In genomic region chr3:7709383-7710082, GRCh38 we compare ENCODE assay signal across 17 cellular contexts.
DNase-seq lines count a peak whose midpoint lies in the region; ATAC-seq and TF ChIP-seq lines count a peak whose summit lies in the region.
"Had no signal": no experiment of that assay in that cellular context is flagged by ENCODE, and none has a peak within 500 bp of the region (broad histone marks: within the 10 kb centered on the region; RNA-seq: fewer than 3 reads in every experiment).

No MANE protein-coding gene starts in this region.

- no peaks in the 10 kb centered on the region for H3K27me3 ChIP-seq in HCT116 (ENCODE audit: insufficient read depth, low read length)
- H3K27me3 ChIP-seq: BLaER1, Peyer's patch, SJSA1 had no signal

- no peak overlapping the region for H3K27ac ChIP-seq in HCT116 (ENCODE audit: low read depth, low read length)
- H3K27ac ChIP-seq: BLaER1, Peyer's patch, SJSA1 had no signal

- H3K4me3 ChIP-seq in HCT116 (replicated peaks in 1 of 2; ENCODE audit: low read depth in 1 of 2, low read length in 2 of 2) (no peak overlapping the region), cardiac fibroblast (replicated peaks in 1 of 2; ENCODE audit: low read depth in 2 of 2, low read length in 2 of 2) (no peak overlapping the region)
- H3K4me3 ChIP-seq: BLaER1, Peyer's patch, SJSA1 had no signal

- no TSS peak for BruUV-seq in HCT116 (replicated peaks; lab: Mats Ljungman, UMichigan)

- H3K9me3 Mint-ChIP-seq in stimulated activated effector memory CD8-positive, alpha-beta T cell treated with anti-CD3 and anti-CD28 coated beads, Interleukin-12 subunit alpha, Interleukin-12 subunit beta, amount 100 ng/mL, for 72 hours, result no peaks in the 10 kb centered on the region
- H3K9me3 Mint-ChIP-seq: CD8-positive, alpha-beta T cell had no signal

- no peak overlapping the region for H3K9ac ChIP-seq in HCT116 (ENCODE audit: low read length)
- H3K9ac ChIP-seq: BLaER1 had no signal

- H3K27ac Mint-ChIP-seq in stimulated activated effector memory CD8-positive, alpha-beta T cell treated with anti-CD3 and anti-CD28 coated beads, Interleukin-12 subunit alpha, Interleukin-12 subunit beta, amount 100 ng/mL, for 72 hours, result no peak overlapping the region
- H3K27ac Mint-ChIP-seq: CD8-positive, alpha-beta T cell had no signal

- TF ChIP-seq POLR2A in HCT116 (IDR thresholded peaks at IDR 0.05; ENCODE audit: borderline replicate concordance, extremely low read depth, insufficient read depth, insufficient read length), result no peak

- intact Hi-C loops in HCT116 (cut with micrococcal nuclease), result no loop called here

- H3K79me2 ChIP-seq in HCT116 (ENCODE audit: insufficient read depth, low read length), result no peaks in the 10 kb centered on the region

- TF ChIP-seq RAD21 in HCT116 (IDR thresholded peaks at IDR 0.05; ENCODE audit: low read depth), result no peak

- H3K4me3 Mint-ChIP-seq in stimulated activated effector memory CD8-positive, alpha-beta T cell treated with anti-CD3 and anti-CD28 coated beads, Interleukin-12 subunit alpha, Interleukin-12 subunit beta, amount 100 ng/mL, for 72 hours, result no peak overlapping the region
- H3K4me3 Mint-ChIP-seq: CD8-positive, alpha-beta T cell had no signal

- H3K9me2 ChIP-seq in HCT116 (ENCODE audit: insufficient read depth), result no peaks in the 10 kb centered on the region

- no peaks in the 10 kb centered on the region for H3K36me3 ChIP-seq in HCT116 (ENCODE audit: control insufficient read depth in 1 of 2, insufficient read depth in 2 of 2, low read length in 2 of 2)
- H3K36me3 ChIP-seq: BLaER1, Peyer's patch, SJSA1 had no signal

- POLR2A ChIA-PET in HCT116 (lab: Charles Lee), result no interaction called here

- no peak overlapping the region for H2AFZ ChIP-seq in HCT116 (ENCODE audit: low read depth, low read length, poor library complexity, severe bottlenecking)

- no peaks in the 10 kb centered on the region for H3K36me3 Mint-ChIP-seq in stimulated activated effector memory CD8-positive, alpha-beta T cell treated with anti-CD3 and anti-CD28 coated beads, Interleukin-12 subunit alpha, Interleukin-12 subunit beta, amount 100 ng/mL, for 72 hours
- H3K36me3 Mint-ChIP-seq: CD8-positive, alpha-beta T cell had no signal

- CTCF ChIA-PET in HCT116 (lab: Charles Lee), result no interaction called here

- TF ChIP-seq CTCF in HCT116 (IDR thresholded peaks at IDR 0.05 in 2 of 3, conservative IDR thresholded peaks at IDR 0.05 in 1 of 3; ENCODE audit: borderline replicate concordance in 1 of 3, insufficient read depth in 1 of 3, low read depth in 2 of 3, low read length in 2 of 3) (no peak), cardiac fibroblast (IDR thresholded peaks at IDR 0.05; ENCODE audit: low read depth, low read length) (no peak)

- H3K4me2 ChIP-seq in HCT116 (ENCODE audit: low read length), result peak overlapping the region; percentile 51
- H3K4me2 ChIP-seq: BLaER1 had no signal

- H3K4me1 ChIP-seq in HCT116 (ENCODE audit: control insufficient read depth in 1 of 2, insufficient read depth in 2 of 2, low read length in 2 of 2), result peaks cover 2 to 13% of the 10 kb centered on the region in 2 experiments
- H3K4me1 ChIP-seq: BLaER1, Peyer's patch, SJSA1 had no signal

- RAD21 ChIA-PET in HCT116 (lab: Charles Lee; ENCODE audit: low non-redundant PET in 1 of 2, low total read pairs in 2 of 2, uncharacterized antibody in 2 of 2, unreplicated experiment in 2 of 2), result no interaction called here

- ATAC-seq in HCT116 (peak; percentile 89), GM21515 (IDR thresholded peaks at IDR 0.05; ENCODE audit: unreplicated experiment) (no peak)
- no peak for ATAC-seq in stimulated activated effector memory CD8-positive, alpha-beta T cell treated with anti-CD3 and anti-CD28 coated beads, Interleukin-12 subunit alpha, Interleukin-12 subunit beta, amount 100 ng/mL, for 72 hours
- ATAC-seq: CD8-positive, alpha-beta T cell had no signal

- H4K20me1 ChIP-seq in HCT116 (ENCODE audit: insufficient read depth), result no peaks in the 10 kb centered on the region
- H4K20me1 ChIP-seq: BLaER1 had no signal

- H3K4me1 Mint-ChIP-seq in stimulated activated effector memory CD8-positive, alpha-beta T cell treated with anti-CD3 and anti-CD28 coated beads, Interleukin-12 subunit alpha, Interleukin-12 subunit beta, amount 100 ng/mL, for 72 hours, result no peaks in the 10 kb centered on the region

- no peaks in the 10 kb centered on the region for H3K9me3 ChIP-seq in HCT116 (ENCODE audit: control insufficient read depth in 1 of 2, insufficient read depth in 1 of 2, low read depth in 1 of 2, low read length in 2 of 2)
- H3K9me3 ChIP-seq: BLaER1, Peyer's patch, SJSA1 had no signal

- DNase-seq in HCT116 (ENCODE audit: low read depth, low spot score) (peak; percentile 7), NCI-H226 (peak; percentile 84), cardiac fibroblast (ENCODE audit: low read depth in 2 of 2) (peak; percentile 26 to 29), islet precursor cell (peak; percentile 59), NCI-H1105 treated with DMSO at 0.1 percent for 48 hours (lab: John Stamatoyannopoulos, UW) (no peak), NCI-H82 treated with DMSO at 0.1 percent for 48 hours (lab: John Stamatoyannopoulos, UW; ENCODE audit: unreplicated experiment) (no peak)
- no peak for DNase-seq in stimulated activated effector memory CD8-positive, alpha-beta T cell treated with anti-CD3 and anti-CD28 coated beads, Interleukin-12 subunit alpha, Interleukin-12 subunit beta, amount 100 ng/mL, for 72 hours (ENCODE audit: low spot score in 2 of 2)
- DNase-seq: CD8-positive, alpha-beta T cell; GOT3; NCI-H2029; NCI-H2171; NCI-H446; NCI-H526 treated with DMSO at 0.1 percent for 48 hours; Peyer's patch had no signal

TF ChIP-seq in HCT116, 20 proteins besides CTCF, POLR2A, EP300 and RAD21:
- TF ChIP-seq EZH2phosphoT487 (IDR thresholded peaks at IDR 0.05; ENCODE audit: borderline replicate concordance), result no peak
- no peak for TF ChIP-seq SIN3A (IDR thresholded peaks at IDR 0.05; ENCODE audit: low read depth)
- TF ChIP-seq, protein P1, sequence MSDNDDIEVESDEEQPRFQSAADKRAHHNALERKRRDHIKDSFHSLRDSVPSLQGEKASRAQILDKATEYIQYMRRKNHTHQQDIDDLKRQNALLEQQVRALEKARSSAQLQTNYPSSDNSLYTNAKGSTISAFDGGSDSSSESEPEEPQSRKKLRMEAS (IDR thresholded peaks at IDR 0.05), result no peak
- no peak for TF ChIP-seq ZBTB33 (IDR thresholded peaks at IDR 0.05; ENCODE audit: extremely low read depth, insufficient replicate concordance, low read length)
- TF ChIP-seq TCF7L2 (IDR thresholded peaks at IDR 0.05; ENCODE audit: borderline replicate concordance, extremely low read depth, insufficient read depth, insufficient read length), result no peak

Comparison
In these comparisons a context has a peak if more than half of its experiments do, and no peak if none do; other contexts are left out.
1. DNase-seq: peak in HCT116 (single experiment), NCI-H226 (single experiment), cardiac fibroblast (2 of 2) and islet precursor cell (single experiment); none in NCI-H1105 treated with DMSO at 0.1 percent for 48 hours (single experiment), stimulated activated effector memory CD8-positive, alpha-beta T cell treated with anti-CD3 and anti-CD28 coated beads, Interleukin-12 subunit alpha, Interleukin-12 subunit beta, amount 100 ng/mL, for 72 hours (0 of 2) and NCI-H82 treated with DMSO at 0.1 percent for 48 hours (single experiment).